8 cellular contexts compared by ENCODE assay signal in the genomic region with DNA sequence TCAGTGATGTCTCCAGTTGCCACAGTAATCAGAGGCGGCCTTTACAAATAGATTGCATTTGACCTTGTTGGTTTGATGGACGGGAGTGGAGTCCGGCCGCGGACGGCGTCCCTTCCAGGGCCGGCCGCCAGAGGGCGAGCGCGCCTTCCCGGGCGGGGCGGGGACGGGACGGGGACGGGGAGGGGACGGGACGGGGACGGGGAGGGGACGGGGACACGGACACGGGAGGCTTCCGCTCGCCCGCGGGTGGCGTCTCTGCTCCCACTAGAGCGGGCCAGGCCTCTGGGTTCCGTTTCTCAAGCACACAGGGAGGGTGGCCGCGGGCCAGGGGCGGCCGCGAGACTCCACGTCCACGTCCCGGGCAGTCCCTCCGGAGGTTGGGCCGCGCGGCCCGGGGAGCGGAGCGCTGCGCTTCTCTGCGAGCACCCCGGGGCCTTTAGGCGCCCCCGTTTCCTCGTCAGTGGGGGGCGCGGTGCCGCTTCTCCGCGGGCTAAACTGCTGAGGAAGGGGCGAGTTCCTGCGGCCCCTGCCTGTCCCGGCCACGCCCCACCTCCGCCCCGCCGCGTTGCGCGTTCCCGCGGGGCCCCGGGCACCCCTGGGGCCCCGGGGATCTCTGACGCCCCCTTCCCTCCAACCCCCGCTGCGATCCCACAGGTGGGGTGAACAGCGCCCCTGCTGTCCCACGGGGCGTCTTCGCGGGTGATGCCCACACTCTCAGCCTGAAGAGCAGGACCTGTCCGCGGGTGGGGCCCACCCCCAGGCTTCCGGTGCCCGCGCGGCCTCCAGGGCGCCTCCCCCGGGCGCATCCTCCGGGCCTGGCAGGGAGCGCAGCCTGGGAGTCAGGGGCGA.
DNase-seq lines count a peak whose midpoint lies in the region; ATAC-seq and TF ChIP-seq lines count a peak whose summit lies in the region.

No MANE protein-coding gene starts in this region.

- H3K9me3 Mint-ChIP-seq in activated CD8-positive, alpha-beta memory T cell treated with anti-CD3 and anti-CD28 coated beads, Interleukin-2, amount 10 ng/mL, durations not matched to agents 7 days and 5 days (ENCODE audit: low read depth), result no peaks in the 10 kb centered on the region

- peaks cover 10% of the 10 kb centered on the region for H3K4me1 Mint-ChIP-seq in activated CD8-positive, alpha-beta memory T cell treated with anti-CD3 and anti-CD28 coated beads, Interleukin-2, amount 10 ng/mL, durations not matched to agents 7 days and 5 days

- peak overlapping the region; percentile 66 for H3K4me3 ChIP-seq in Jurkat, Clone E6-1 (ENCODE audit: low read length)
- H3K4me3 ChIP-seq in epithelial cell of esophagus (ENCODE audit: low read length), result peak overlapping the region; percentile 40

- peak; percentile 51 for TF ChIP-seq CTCF in epithelial cell of esophagus (IDR thresholded peaks at IDR 0.05; ENCODE audit: insufficient read depth, low read depth, low read length, missing control alignments)

- DNase-seq in AG08396 (ENCODE audit: low spot score) (peak; percentile 90), GM19240 (ENCODE audit: insufficient read length, low spot score) (peak; percentile 13), epithelial cell of esophagus (ENCODE audit: low read depth) (peak; percentile 34), mucosa of gallbladder (ENCODE audit: low spot score) (peak; percentile 62)
- no peak for DNase-seq in Jurkat, Clone E6-1 (ENCODE audit: low read depth, low spot score)
- peak; percentile 80 for DNase-seq in activated CD8-positive, alpha-beta memory T cell treated with anti-CD3 and anti-CD28 coated beads, Interleukin-2, amount 10 ng/mL, durations not matched to agents 7 days and 5 days
- DNase-seq in stimulated activated CD8-positive, alpha-beta memory T cell treated with anti-CD3 and anti-CD28 coated beads, Interleukin-4, amount 100 ng/mL, for 48 hours, result peak; percentile 86

- peaks cover 14% of the 10 kb centered on the region for H3K27me3 Mint-ChIP-seq in activated CD8-positive, alpha-beta memory T cell treated with anti-CD3 and anti-CD28 coated beads, Interleukin-2, amount 10 ng/mL, durations not matched to agents 7 days and 5 days

- no peaks in the 10 kb centered on the region for H3K36me3 Mint-ChIP-seq in activated CD8-positive, alpha-beta memory T cell treated with anti-CD3 and anti-CD28 coated beads, Interleukin-2, amount 10 ng/mL, durations not matched to agents 7 days and 5 days

- peak overlapping the region; percentile 51 for H3K27ac Mint-ChIP-seq in activated CD8-positive, alpha-beta memory T cell treated with anti-CD3 and anti-CD28 coated beads, Interleukin-2, amount 10 ng/mL, durations not matched to agents 7 days and 5 days

- peak; percentile 77 for ATAC-seq in activated CD8-positive, alpha-beta memory T cell treated with anti-CD3 and anti-CD28 coated beads, Interleukin-2, amount 10 ng/mL, durations not matched to agents 7 days and 5 days
- no peak for ATAC-seq in HG02571 (IDR thresholded peaks at IDR 0.05; ENCODE audit: unreplicated experiment)

- peak overlapping the region; percentile 60 for H3K4me3 Mint-ChIP-seq in activated CD8-positive, alpha-beta memory T cell treated with anti-CD3 and anti-CD28 coated beads, Interleukin-2, amount 10 ng/mL, durations not matched to agents 7 days and 5 days

- CTCF ChIA-PET in activated CD8-positive, alpha-beta memory T cell treated with anti-CD3 and anti-CD28 coated beads, Interleukin-2, amount 10 ng/mL, durations not matched to agents 7 days and 5 days (lab: Charles Lee), result interaction anchor here (0.7 to 5.8 kb wide), 19 partner anchors 8 to 311 kb away, joined by 3 to 110 read pairs (median 5); no protein-coding TSS in a partner anchor
